Comparison of ENCODE assay signal across 12 cellular contexts in genomic region chr4:16897351-16897750, GRCh38. TPM values are rescaled to one million over a fixed set of nuclear protein-coding genes. Genes with fewer than 3 reads are reported as not detected.
DNase-seq lines count a peak whose midpoint lies in the region; ATAC-seq and TF ChIP-seq lines count a peak whose summit lies in the region.
"Had no signal": no experiment of that assay in that cellular context is flagged by ENCODE, and none has a peak within 500 bp of the region (broad histone marks: within the 10 kb centered on the region; RNA-seq: fewer than 3 reads in every experiment).

No MANE protein-coding gene starts in this region.

- no peak for DNase-seq in BE2C
- DNase-seq in adipocyte (ENCODE audit: low read depth) = peak; percentile 56
- no peak for DNase-seq in prostate gland (ENCODE audit: low spot score)
- no peak for DNase-seq in T-helper 2 cell
- no peak for DNase-seq in activated T-cell treated with anti-CD3 and anti-CD28 coated beads, Interleukin-2, amount 50 U/mL, for 24 hours
- DNase-seq in NCI-H1092 (lab: John Stamatoyannopoulos, UW) = no peak
- DNase-seq: CD8-positive, alpha-beta memory T cell; NCI-H2227 treated with DMSO at 0.1 percent for 48 hours had no signal

- H3K9me3 Mint-ChIP-seq in activated T-cell treated with anti-CD3 and anti-CD28 coated beads, Interleukin-2, amount 50 U/mL, for 24 hours = no peaks in the 10 kb centered on the region
- H3K9me3 Mint-ChIP-seq: activated T-helper 2 cell treated with anti-CD3 and anti-CD28 coated beads, Interferon-gamma antibody, Interleukin-2, Interleukin-4, amounts not matched to agents 10 μg/mL and 5 μg/mL and 100 μg/mL, durations not matched to agents 14 hours and 24 hours and 36 hours had no signal

- H3K27me3 ChIP-seq in BE2C (no peaks in the 10 kb centered on the region), adipocyte (replicated peaks; ENCODE audit: control insufficient read depth, insufficient read depth, low read length) (no peaks in the 10 kb centered on the region), prostate gland (replicated peaks; ENCODE audit: insufficient read depth) (no peaks in the 10 kb centered on the region)

- no peak for TF ChIP-seq POLR2A in prostate gland (IDR thresholded peaks at IDR 0.05)

- H3K4me3 Mint-ChIP-seq in activated T-cell treated with anti-CD3 and anti-CD28 coated beads, Interleukin-2, amount 50 U/mL, for 24 hours = no peak overlapping the region

- H3K9me3 ChIP-seq in BE2C (no peaks in the 10 kb centered on the region), adipocyte (ENCODE audit: control insufficient read depth, low read length) (no peaks in the 10 kb centered on the region), prostate gland (no peaks in the 10 kb centered on the region)

- peak overlapping the region; percentile 19 to 43 for H3K27ac ChIP-seq in prostate gland

- H3K27ac Mint-ChIP-seq in activated T-cell treated with anti-CD3 and anti-CD28 coated beads, Interleukin-2, amount 50 U/mL, for 24 hours = no peak overlapping the region
- H3K27ac Mint-ChIP-seq: activated T-helper 2 cell treated with anti-CD3 and anti-CD28 coated beads, Interferon-gamma antibody, Interleukin-2, Interleukin-4, amounts not matched to agents 10 μg/mL and 5 μg/mL and 100 μg/mL, durations not matched to agents 14 hours and 24 hours and 36 hours had no signal

- peaks cover 26% of the 10 kb centered on the region for H3K4me1 Mint-ChIP-seq in activated T-cell treated with anti-CD3 and anti-CD28 coated beads, Interleukin-2, amount 50 U/mL, for 24 hours (ENCODE audit: low read depth)

- no peaks in the 10 kb centered on the region for H3K36me3 Mint-ChIP-seq in activated T-cell treated with anti-CD3 and anti-CD28 coated beads, Interleukin-2, amount 50 U/mL, for 24 hours (ENCODE audit: low read depth)
- H3K36me3 Mint-ChIP-seq: CD8-positive, alpha-beta memory T cell had no signal

- peaks cover 2% of the 10 kb centered on the region; the same call in 1 of the 2 replicates for H3K4me1 ChIP-seq in BE2C
- H3K4me1 ChIP-seq in adipocyte (ENCODE audit: control insufficient read depth, insufficient read depth, low read length) = peaks cover 34% of the 10 kb centered on the region
- H3K4me1 ChIP-seq in prostate gland (replicated peaks) = no peaks in the 10 kb centered on the region

- no peak for TF ChIP-seq CTCF in BE2C (IDR thresholded peaks at IDR 0.05; ENCODE audit: low read depth, low read length)
- TF ChIP-seq CTCF in prostate gland (IDR thresholded peaks at IDR 0.05) = no peak

- peaks cover 23% of the 10 kb centered on the region for H3K27me3 Mint-ChIP-seq in activated T-cell treated with anti-CD3 and anti-CD28 coated beads, Interleukin-2, amount 50 U/mL, for 24 hours

- ATAC-seq in GM21717 (IDR thresholded peaks at IDR 0.05; ENCODE audit: unreplicated experiment) = no peak

- H3K9ac ChIP-seq in adipocyte (ENCODE audit: low read length) = peak overlapping the region; percentile 79

- peak overlapping the region; percentile 95 for H3K4me3 ChIP-seq in BE2C (ENCODE audit: low read depth, low read length)
- H3K4me3 ChIP-seq in adipocyte (ENCODE audit: low read length) = peak overlapping the region; percentile 87
- H3K4me3 ChIP-seq in iPS-11a (ENCODE audit: low read depth, low read length) = peak overlapping the region; percentile 21
- H3K4me3 ChIP-seq in prostate gland = peak overlapping the region; percentile 14 to 25

- 12% methylated on average over 4 of the region's 4 CpGs for WGBS in prostate gland

- H3K36me3 ChIP-seq in BE2C (no peaks in the 10 kb centered on the region), adipocyte (ENCODE audit: control insufficient read depth, insufficient read depth, low read length, severe bottlenecking) (no peaks in the 10 kb centered on the region), prostate gland (no peaks in the 10 kb centered on the region)

- intact Hi-C loops in prostate gland (cut with DNase I) = no loop called here

RNA-seq across cellular contexts. Expression of gene LDB2, which starts 1.1 kb away (rescaled TPM):
- 34.9 TPM for polyA plus RNA-seq in BE2C (2012; ENCODE audit: insufficient read depth, insufficient read length, low read depth)
- total RNA-seq in prostate gland = 10 to 100 TPM in 1 of 2 donors, 1 to 10 TPM in 1; 6.0 to 37.7 TPM
- total RNA-seq: activated T-helper 2 cell treated with anti-CD3 and anti-CD28 coated beads, Interferon-gamma antibody, Interleukin-2, Interleukin-4, amounts not matched to agents 10 μg/mL and 5 μg/mL and 100 μg/mL, durations not matched to agents 14 hours and 24 hours and 36 hours; CD8-positive, alpha-beta memory T cell; T-helper 2 cell treated with Interferon-gamma antibody and Interleukin-4, amounts not matched to agents 100 ng/mL and 5 ng/mL, for 36 hours had no signal
- polyA plus RNA-seq: CD8-positive, alpha-beta memory T cell had no signal

Comparison
In these comparisons a context has a peak if more than half of its experiments do, and no peak if none do; other contexts are left out.
1. H3K4me3 ChIP-seq: peak in every context shown above with its lines; median percentile 95 in BE2C; 87 in adipocyte; 21 in iPS-11a; 20 in prostate gland.